Comparison of ENCODE assay signal across 10 cellular contexts in genomic region chr12:113239288-113239771, GRCh38. TPM values are rescaled to one million over a fixed set of nuclear protein-coding genes. Genes with fewer than 3 reads are reported as not detected.
A peak's percentile ranks its signal among the peaks of the same experiment; 100 is the strongest.
DNase-seq lines count a peak whose midpoint lies in the region; ATAC-seq and TF ChIP-seq lines count a peak whose summit lies in the region.
"Had no signal": no experiment of that assay in that cellular context is flagged by ENCODE, and none has a peak within 500 bp of the region (broad histone marks: within the 10 kb centered on the region; RNA-seq: fewer than 3 reads in every experiment).

No MANE protein-coding gene starts in this region.

- H4K20me1 ChIP-seq in Karpas-422 (ENCODE audit: insufficient read depth, low read depth, low read length): no peaks in the 10 kb centered on the region

- H3K36me3 ChIP-seq in naive thymus-derived CD4-positive, alpha-beta T cell (ENCODE audit: control insufficient read depth in 2 of 3, insufficient read depth in 3 of 3, low read length in 3 of 3): peaks cover 0 to 51% (median 0%) of the 10 kb centered on the region in 3 experiments
- H3K36me3 ChIP-seq in upper lobe of left lung: peaks cover 0 to 5% (median 2%) of the 10 kb centered on the region in 4 donors
- peaks cover 0 to 67% (median 22%) of the 10 kb centered on the region in 4 donors for H3K36me3 ChIP-seq in esophagus muscularis mucosa
- 0 out of 2 replicates have a peak, but pooled peaks cover 4% of the 10 kb centered on the region for H3K36me3 ChIP-seq in Karpas-422 (ENCODE audit: insufficient read depth, low read length)
- H3K36me3 ChIP-seq: cardiac muscle cell had no signal

- peaks cover 34% of the 10 kb centered on the region; the same call in 1 of the 2 replicates for H3K79me2 ChIP-seq in Karpas-422 (ENCODE audit: low read length)

- POLR2A ChIA-PET in naive thymus-derived CD4-positive, alpha-beta T cell (lab: Charles Lee): interaction anchor here (0.6 to 1.6 kb wide), 2 partner anchors 15 to 21 kb away, joined by 3 to 4 read pairs; no protein-coding TSS in a partner anchor

- no peaks in the 10 kb centered on the region for H3K27me3 ChIP-seq in naive thymus-derived CD4-positive, alpha-beta T cell (ENCODE audit: control insufficient read depth in 2 of 2, insufficient read depth in 2 of 2, low read length in 2 of 2)
- H3K27me3 ChIP-seq in upper lobe of left lung (no peaks in the 10 kb centered on the region), esophagus muscularis mucosa (no peaks in the 10 kb centered on the region), Karpas-422 (ENCODE audit: low read length) (no peaks in the 10 kb centered on the region)
- H3K27me3 ChIP-seq: cardiac muscle cell had no signal

- no peaks in the 10 kb centered on the region for H3K9me3 Mint-ChIP-seq in activated naive CD8-positive, alpha-beta T cell (ENCODE audit: low read depth)
- H3K9me3 Mint-ChIP-seq in activated naive CD8-positive, alpha-beta T cell treated with anti-CD3 and anti-CD28 coated beads for 36 hours: no peaks in the 10 kb centered on the region
- H3K9me3 Mint-ChIP-seq in naive thymus-derived CD4-positive, alpha-beta T cell: peaks cover 0 to 2% (median 0%) of the 10 kb centered on the region in 11 donors

- TF ChIP-seq EP300 in upper lobe of left lung (IDR thresholded peaks at IDR 0.05) (no peak), esophagus muscularis mucosa (IDR thresholded peaks at IDR 0.05) (no peak)

- TF ChIP-seq CTCF in coronary artery (IDR thresholded peaks at IDR 0.05) (no peak), upper lobe of left lung (IDR thresholded peaks at IDR 0.05) (no peak), esophagus muscularis mucosa (IDR thresholded peaks at IDR 0.05) (no peak)

- H3K4me3 ChIP-seq in coronary artery (peak overlapping the region; percentile 32), upper lobe of left lung (no peak overlapping the region), esophagus muscularis mucosa (no peak overlapping the region), Karpas-422 (ENCODE audit: low read length) (no peak overlapping the region)
- H3K4me3 ChIP-seq in naive thymus-derived CD4-positive, alpha-beta T cell (ENCODE audit: low read length): no peak overlapping the region
- H3K4me3 ChIP-seq: cardiac muscle cell had no signal

- no peak overlapping the region for H3K4me3 Mint-ChIP-seq in activated naive CD8-positive, alpha-beta T cell
- no peak overlapping the region for H3K4me3 Mint-ChIP-seq in activated naive CD8-positive, alpha-beta T cell treated with anti-CD3 and anti-CD28 coated beads for 36 hours
- H3K4me3 Mint-ChIP-seq in naive thymus-derived CD4-positive, alpha-beta T cell: no peak overlapping the region

- CTCF ChIA-PET in naive thymus-derived CD4-positive, alpha-beta T cell (lab: Charles Lee): interaction anchor here (0.5 to 0.6 kb wide), 2 partner anchors 56 to 186 kb away, joined by 3 read pairs; no protein-coding TSS in a partner anchor

- peak overlapping the region; percentile 30 for H3K27ac Mint-ChIP-seq in activated naive CD8-positive, alpha-beta T cell
- H3K27ac Mint-ChIP-seq in activated naive CD8-positive, alpha-beta T cell treated with anti-CD3 and anti-CD28 coated beads for 36 hours: no peak overlapping the region
- peak overlapping the region in 6 of 9 donors; percentile 14 to 89 (median 47) for H3K27ac Mint-ChIP-seq in naive thymus-derived CD4-positive, alpha-beta T cell

- no peaks in the 10 kb centered on the region for H3K9me2 ChIP-seq in Karpas-422 (replicated peaks; ENCODE audit: insufficient read depth, low read length)

- no peaks in the 10 kb centered on the region for H3K9me3 ChIP-seq in naive thymus-derived CD4-positive, alpha-beta T cell (ENCODE audit: control insufficient read depth in 2 of 3, low read length in 3 of 3)
- H3K9me3 ChIP-seq in upper lobe of left lung (no peaks in the 10 kb centered on the region), esophagus muscularis mucosa (no peaks in the 10 kb centered on the region), Karpas-422 (ENCODE audit: low read length) (no peaks in the 10 kb centered on the region)

- H3K36me3 Mint-ChIP-seq in activated naive CD8-positive, alpha-beta T cell: peaks cover 9% of the 10 kb centered on the region
- H3K36me3 Mint-ChIP-seq in activated naive CD8-positive, alpha-beta T cell treated with anti-CD3 and anti-CD28 coated beads for 36 hours: peaks cover 19% of the 10 kb centered on the region
- peaks cover 0 to 56% (median 23%) of the 10 kb centered on the region in 5 donors for H3K36me3 Mint-ChIP-seq in naive thymus-derived CD4-positive, alpha-beta T cell

- peaks cover 14% of the 10 kb centered on the region for H3K4me1 Mint-ChIP-seq in activated naive CD8-positive, alpha-beta T cell (ENCODE audit: low read depth)
- peaks cover 15% of the 10 kb centered on the region for H3K4me1 Mint-ChIP-seq in activated naive CD8-positive, alpha-beta T cell treated with anti-CD3 and anti-CD28 coated beads for 36 hours
- H3K4me1 Mint-ChIP-seq in naive thymus-derived CD4-positive, alpha-beta T cell: peaks cover 30 to 75% (median 60%) of the 10 kb centered on the region in 7 donors

- no peak overlapping the region for H2AFZ ChIP-seq in Karpas-422 (ENCODE audit: low read length)

- no peak overlapping the region for H3K4me2 ChIP-seq in Karpas-422 (ENCODE audit: low read depth, low read length, poor library complexity, severe bottlenecking)

- H3K4me1 ChIP-seq in naive thymus-derived CD4-positive, alpha-beta T cell (ENCODE audit: control insufficient read depth in 2 of 2, insufficient read depth in 2 of 2, low read length in 2 of 2): peaks cover 0 to 7% of the 10 kb centered on the region in 2 donors
- H3K4me1 ChIP-seq in upper lobe of left lung (peaks cover 80 to 85% (median 82%) of the 10 kb centered on the region in 4 donors), esophagus muscularis mucosa (peaks cover 68 to 83% (median 71%) of the 10 kb centered on the region in 4 donors), Karpas-422 (ENCODE audit: low read length) (peaks cover 9% of the 10 kb centered on the region)

- 82 to 89% methylated on average over 3 of the region's 3 CpGs for WGBS in upper lobe of left lung, 2 donors
- 76% methylated on average over 3 of the region's 3 CpGs for WGBS in esophagus muscularis mucosa

- intact Hi-C loops in naive thymus-derived CD4-positive, alpha-beta T cell (cut with micrococcal nuclease): no loop called here
- intact Hi-C loops in esophagus muscularis mucosa (cut with DNase I): no loop called here

- DNase-seq in activated naive CD8-positive, alpha-beta T cell treated with anti-CD3 and anti-CD28 coated beads for 36 hours: no peak
- DNase-seq in coronary artery (ENCODE audit: low spot score) (no peak), upper lobe of left lung (no peak), esophagus muscularis mucosa (ENCODE audit: extremely low spot score) (no peak), Ammon's horn (ENCODE audit: low spot score) (no peak), Karpas-422 (no peak)
- no peak for DNase-seq in naive thymus-derived CD4-positive, alpha-beta T cell
- DNase-seq: stimulated activated CD4-positive, alpha-beta T cell treated with anti-CD3 and anti-CD28 coated beads, Interleukin-4, amount 100 ng/mL, for 1 hour had no signal

- H3K9ac ChIP-seq in Karpas-422 (ENCODE audit: low read length): no peak overlapping the region

- no peak for TF ChIP-seq POLR2A in upper lobe of left lung (IDR thresholded peaks at IDR 0.05)
- no peak for TF ChIP-seq POLR2A in esophagus muscularis mucosa (IDR thresholded peaks at IDR 0.05; ENCODE audit: low read depth)

- peak overlapping the region; percentile 85 for H3K27ac ChIP-seq in coronary artery
- H3K27ac ChIP-seq in naive thymus-derived CD4-positive, alpha-beta T cell (ENCODE audit: low read depth, low read length): no peak overlapping the region
- H3K27ac ChIP-seq in upper lobe of left lung: peak overlapping the region; percentile 83 to 89 (median 86)
- peak overlapping the region in 2 of 4 donors; percentile 5 to 27 for H3K27ac ChIP-seq in esophagus muscularis mucosa (replicated peaks in 1 of 4)
- no peak overlapping the region for H3K27ac ChIP-seq in Karpas-422 (ENCODE audit: low read length)
- H3K27ac ChIP-seq: cardiac muscle cell had no signal

- no peak for ATAC-seq in naive thymus-derived CD4-positive, alpha-beta T cell
- ATAC-seq in upper lobe of left lung (ENCODE audit: low FRiP score in 2 of 2): no peak

- H3K27me3 Mint-ChIP-seq in activated naive CD8-positive, alpha-beta T cell: no peaks in the 10 kb centered on the region
- no peaks in the 10 kb centered on the region for H3K27me3 Mint-ChIP-seq in activated naive CD8-positive, alpha-beta T cell treated with anti-CD3 and anti-CD28 coated beads for 36 hours
- no peaks in the 10 kb centered on the region for H3K27me3 Mint-ChIP-seq in naive thymus-derived CD4-positive, alpha-beta T cell

RNA-seq across cellular contexts. Expression of gene TPCN1, which starts 18.1 kb away (rescaled TPM):
- 10 to 100 TPM; 20.5 to 25.0 TPM for total RNA-seq in activated naive CD8-positive, alpha-beta T cell treated with anti-CD3 and anti-CD28 coated beads for 36 hours
- total RNA-seq in naive thymus-derived CD4-positive, alpha-beta T cell: 100 to 1,000 TPM in 3 of 5 experiments, 10 to 100 TPM in 2; 49.5 to 124 (median 107) TPM
- polyA plus RNA-seq in naive thymus-derived CD4-positive, alpha-beta T cell: 10 to 100 TPM; 15.3 to 31.2 TPM
- total RNA-seq in upper lobe of left lung: 100 to 1,000 TPM in 1 of 6 donors, 10 to 100 TPM in 5; 36.6 to 193 (median 52.2) TPM
- total RNA-seq in esophagus muscularis mucosa: 10 to 100 TPM; 31.1 to 54.0 (median 34.5) TPM
- 43.9 and 46.4 TPM in 2 replicates for total RNA-seq in Karpas-422 (2014; rRNA removed; shearing (Covaris generic); ENCODE audit: low replicate concordance)

RNA-seq across cellular contexts. Expression of gene RITA1, which starts 53.8 kb away (rescaled TPM):
- total RNA-seq in activated naive CD8-positive, alpha-beta T cell treated with anti-CD3 and anti-CD28 coated beads for 36 hours: 10 to 100 TPM; 28.9 to 31.1 TPM
- total RNA-seq in naive thymus-derived CD4-positive, alpha-beta T cell: 10 to 100 TPM in 3 of 5 experiments, 1 to 10 TPM in 2; 6.4 to 20.2 (median 14.1) TPM
- 10 to 100 TPM; 23.2 to 28.9 TPM for polyA plus RNA-seq in naive thymus-derived CD4-positive, alpha-beta T cell
- total RNA-seq in upper lobe of left lung (10 to 100 TPM; 11.5 to 25.2 (median 17.6) TPM), esophagus muscularis mucosa (10 to 100 TPM; 12.3 to 21.4 (median 16.2) TPM)
- total RNA-seq in Karpas-422 (2014; rRNA removed; shearing (Covaris generic); ENCODE audit: low replicate concordance): 34.3 and 47.3 TPM in 2 replicates

RNA-seq across cellular contexts. Expression of gene DDX54, which starts 54.1 kb away (rescaled TPM):
- 100 to 1,000 TPM; 136 to 145 TPM for total RNA-seq in activated naive CD8-positive, alpha-beta T cell treated with anti-CD3 and anti-CD28 coated beads for 36 hours
- total RNA-seq in naive thymus-derived CD4-positive, alpha-beta T cell: 10 to 100 TPM; 55.8 to 81.1 (median 76.7) TPM
- polyA plus RNA-seq in naive thymus-derived CD4-positive, alpha-beta T cell: 10 to 100 TPM; 18.9 to 40.3 TPM
- total RNA-seq in upper lobe of left lung: 10 to 100 TPM; 43.3 to 81.5 (median 58.9) TPM
- 10 to 100 TPM; 29.1 to 59.6 (median 52.7) TPM for total RNA-seq in esophagus muscularis mucosa
- 28.2 and 81.5 TPM in 2 replicates for total RNA-seq in Karpas-422 (2014; rRNA removed; shearing (Covaris generic); ENCODE audit: low replicate concordance)

Comparison
In these comparisons a context has a peak if more than half of its experiments do, and no peak if none do; other contexts are left out.
1. H3K27ac ChIP-seq: peak in coronary artery (2 of 2) and upper lobe of left lung (4 of 4); none in naive thymus-derived CD4-positive, alpha-beta T cell (single experiment) and Karpas-422 (single experiment).